Comparison of ENCODE assay signal across 14 cellular contexts in genomic region chr13:75505966-75506365, GRCh38. TPM values are rescaled to one million over a fixed set of nuclear protein-coding genes. Genes with fewer than 3 reads are reported as not detected.
DNase-seq lines count a peak whose midpoint lies in the region; ATAC-seq, FAIRE-seq and TF ChIP-seq lines count a peak whose summit lies in the region.
"Had no signal": no experiment of that assay in that cellular context is flagged by ENCODE, and none has a peak within 500 bp of the region (broad histone marks: within the 10 kb centered on the region; RNA-seq: fewer than 3 reads in every experiment).

No MANE protein-coding gene starts in this region.

- H3K4me3 Mint-ChIP-seq in activated T-helper 17 cell treated with anti-CD3 and anti-CD28 coated beads, Interleukin-2, amount 50 U/mL, for 72 hours, result no peak overlapping the region

- DNase-seq in GF-D8 (lab: John Stamatoyannopoulos, UW) (peak; percentile 92), Kasumi-1 (lab: John Stamatoyannopoulos, UW) (peak; percentile 26 to 32), NB4 (ENCODE audit: low read depth) (peak; percentile 40), K562 (ENCODE audit: extremely low read depth in 1 of 4, low spot score in 3 of 4) (peak in 1 of 4 experiments; percentile 6), T-helper 2 cell (no peak), H54 (ENCODE audit: insufficient read length, low spot score) (no peak)
- DNase-seq: H7, NCI-H1105, PC-9 had no signal

- FAIRE-seq in K562 (lab: Jason Lieb, UNC) (no peak), H54 (lab: Jason Lieb, UNC) (no peak)
- FAIRE-seq: A204.1, D721Med had no signal

- POLR2A ChIA-PET in K562 (lab: Yijun Ruan, JAX), result no interaction called here

- H2AFZ ChIP-seq in K562 (ENCODE audit: low read depth, low read length), result no peak overlapping the region
- H2AFZ ChIP-seq: PC-9 had no signal

- no peak for TF ChIP-seq EP300 in K562 (IDR thresholded peaks at IDR 0.05; ENCODE audit: low read length)

- intact Hi-C loops in K562 (cut with micrococcal nuclease), result no loop called here

- H3K9me3 Mint-ChIP-seq in activated T-helper 17 cell treated with anti-CD3 and anti-CD28 coated beads, Interleukin-2, amount 50 U/mL, for 72 hours, result no peaks in the 10 kb centered on the region

- no peaks in the 10 kb centered on the region for H3K9me3 ChIP-seq in K562 (replicated peaks; ENCODE audit: control insufficient read depth, insufficient read depth, low read depth, low read length)

- no peak for TF ChIP-seq CTCF in NB4 (IDR thresholded peaks at IDR 0.05; ENCODE audit: low read depth, low read length)
- TF ChIP-seq CTCF in K562 (IDR thresholded peaks at IDR 0.05 in 2 of 3, conservative IDR thresholded peaks at IDR 0.05 in 1 of 3; ENCODE audit: insufficient read depth in 2 of 3, low read depth in 1 of 3, low read length in 3 of 3), result no peak

- no peak overlapping the region for H3K9ac ChIP-seq in K562 (ENCODE audit: insufficient read depth in 1 of 2, low read depth in 2 of 2, low read length in 2 of 2)

- no peaks in the 10 kb centered on the region for H3K9me1 ChIP-seq in K562 (ENCODE audit: control insufficient read depth, insufficient read depth, low read length)

- ATAC-seq in K562 (peak; percentile 53; the same call in 2 of the 3 replicates), GM21825 (IDR thresholded peaks at IDR 0.05; ENCODE audit: unreplicated experiment) (no peak)
- no peak for ATAC-seq in activated T-helper 17 cell treated with anti-CD3 and anti-CD28 coated beads, Interleukin-2, amount 50 U/mL, for 72 hours (replicated peaks)

- H3K27ac Mint-ChIP-seq in activated T-helper 17 cell treated with anti-CD3 and anti-CD28 coated beads, Interleukin-2, amount 50 U/mL, for 72 hours, result no peak overlapping the region

- no peak overlapping the region for H3K4me3 ChIP-seq in NB4 (ENCODE audit: low read depth, low read length)
- no peak overlapping the region for H3K4me3 ChIP-seq in K562
- H3K4me3 ChIP-seq: PC-9 had no signal

- H3K79me2 ChIP-seq in K562 (ENCODE audit: control insufficient read depth, insufficient read depth, low read length), result no peaks in the 10 kb centered on the region

- H3K4me2 ChIP-seq in K562 (ENCODE audit: insufficient read depth, low read length), result no peak overlapping the region
- H3K4me2 ChIP-seq: PC-9 had no signal

- CTCF ChIA-PET in K562 (lab: Yijun Ruan, JAX; ENCODE audit: low intra/inter-chr PET ratio), result no interaction called here

- no peaks in the 10 kb centered on the region for H3K4me1 Mint-ChIP-seq in activated T-helper 17 cell treated with anti-CD3 and anti-CD28 coated beads, Interleukin-2, amount 50 U/mL, for 72 hours

- no peak for TF ChIP-seq RAD21 in K562 (CRISPR knock-in tag; conservative IDR thresholded peaks at IDR 0.05 in 1 of 2, IDR thresholded peaks at IDR 0.05 in 1 of 2)

- no peak overlapping the region for H3K27ac ChIP-seq in K562 (ENCODE audit: extremely low read depth, low read depth, low read length)
- H3K27ac ChIP-seq: PC-9, RWPE1 had no signal

- H3K27me3 ChIP-seq in K562 (ENCODE audit: control insufficient read depth in 2 of 2, insufficient read depth in 2 of 2, low read length in 2 of 2), result no peaks in the 10 kb centered on the region

- H3K4me1 ChIP-seq in K562 (replicated peaks in 1 of 2; ENCODE audit: control insufficient read depth in 2 of 2, insufficient read depth in 2 of 2, low read length in 2 of 2), result no peaks in the 10 kb centered on the region

- no peaks in the 10 kb centered on the region for H3K27me3 Mint-ChIP-seq in activated T-helper 17 cell treated with anti-CD3 and anti-CD28 coated beads, Interleukin-2, amount 50 U/mL, for 72 hours

- TF ChIP-seq POLR2A in NB4 (IDR thresholded peaks at IDR 0.05; ENCODE audit: extremely low read depth, insufficient read length) (no peak), K562 (conservative IDR thresholded peaks at IDR 0.05) (no peak), H54 (IDR thresholded peaks at IDR 0.05; ENCODE audit: low read depth, low read length) (no peak)

- in situ Hi-C loops in K562 (cut with MboI), result no loop called here

- no peaks in the 10 kb centered on the region for H3K36me3 Mint-ChIP-seq in activated T-helper 17 cell treated with anti-CD3 and anti-CD28 coated beads, Interleukin-2, amount 50 U/mL, for 72 hours (ENCODE audit: low read depth)

- WGBS in K562 (ENCODE audit: insufficient coverage, low coverage, missing lambda C conversion rate), result 46% methylated on average over 1 of the region's 1 CpG

- H4K20me1 ChIP-seq in K562 (replicated peaks; ENCODE audit: control insufficient read depth, insufficient read depth, low read length), result no peaks in the 10 kb centered on the region

- no peaks in the 10 kb centered on the region for H3K36me3 ChIP-seq in K562 (ENCODE audit: control insufficient read depth, insufficient read depth, low read length)

- no TSS peak for BruUV-seq in K562 (replicated peaks; lab: Mats Ljungman, UMichigan)

TF ChIP-seq in K562, 482 proteins besides CTCF, POLR2A, EP300 and RAD21 (continues in another document):
- TF ChIP-seq RBM39 (optimal IDR thresholded peaks at IDR 0.05; ENCODE audit: low read depth, low read length) (no peak), ATF1 (CRISPR knock-in tag; IDR thresholded peaks at IDR 0.05) (no peak), ATF1 (tag; IDR thresholded peaks at IDR 0.05) (no peak), GABPB2 (CRISPR knock-in tag; conservative IDR thresholded peaks at IDR 0.05) (no peak), RBBP5 (IDR thresholded peaks at IDR 0.05; ENCODE audit: borderline replicate concordance, insufficient read depth, low read length, poor library complexity, severe bottlenecking) (no peak), PHB2 (IDR thresholded peaks at IDR 0.05; ENCODE audit: low read depth) (no peak), ZNF316 (IDR thresholded peaks at IDR 0.05) (peak; percentile 24)

RNA-seq across cellular contexts. Expression of gene TBC1D4, which starts 24.0 kb away (rescaled TPM):
- 4.4 and 10.2 TPM in 2 replicates for total RNA-seq in K562 (2011; cell fraction: chromatin; rRNA removed; ENCODE audit: low replicate concordance)
- total RNA-seq in K562 (2011; cell fraction: nucleolus; rRNA removed), result 3.3 and 5.4 TPM in 2 replicates
- 4.2 and 4.5 TPM in 2 replicates for total RNA-seq in K562 (2011; cell fraction: nucleoplasm; rRNA removed)
- total RNA-seq in K562 (2014; rRNA removed) (6.4 and 8.5 TPM in 2 replicates), K562 (2014; rRNA removed; fragmentation: Illumina TruSeq; extraction: Trizol) (8.7 and 9.1 TPM in 2 replicates), K562 (2015; rRNA removed; fragmentation: Illumina TruSeq; extraction: Trizol) (8.0 and 8.9 TPM in 2 replicates), K562 (2021) (10.7 and 12.3 TPM in 2 replicates)
- polyA plus RNA-seq in K562 (2011; rRNA removed) (2.2 and 7.0 TPM in 2 replicates), K562 (2014; fragmentation: Illumina TruSeq; extraction: Trizol) (8.0 and 10.0 TPM in 2 replicates), K562 (2014; fragmentation: Nextera tagmentation; extraction: Ambion mirVana) (1 to 10 TPM; 2.8 to 2.9 TPM), K562 (2014; rRNA removed) (5.5 and 6.4 TPM in 2 replicates)
- 0.84 and 3.8 TPM in 2 replicates for polyA plus RNA-seq in K562 (2011; cell fraction: cytosol; rRNA removed)
- polyA plus RNA-seq in K562 (2011; cell fraction: nucleus; rRNA removed), result 2.0 and 9.5 TPM in 2 replicates
- 3.3 and 5.5 TPM in 2 replicates for polyA plus RNA-seq in K562 (2012)
- 2.5 and 13.1 TPM in 2 replicates for polyA minus RNA-seq in K562 (2011; rRNA and poly(A)+ RNA removed)
- polyA minus RNA-seq in K562 (2011; cell fraction: cytosol; rRNA and poly(A)+ RNA removed), result 2.1 and 8.5 TPM in 2 replicates
- 1.6 and 4.8 TPM in 2 replicates for polyA minus RNA-seq in K562 (2011; cell fraction: nucleus; rRNA and poly(A)+ RNA removed)
- 10 to 100 TPM; 14.7 to 23.7 TPM for total RNA-seq in activated T-helper 17 cell treated with anti-CD3 and anti-CD28 coated beads, Interleukin-2, amount 50 U/mL, for 72 hours

RNA-seq across cellular contexts. Expression of gene COMMD6, which starts 31.7 kb away (rescaled TPM):
- total RNA-seq in K562 (2011; cell fraction: chromatin; rRNA removed; ENCODE audit: low replicate concordance), result 4.0 and 10.8 TPM in 2 replicates
- total RNA-seq in K562 (2011; cell fraction: nucleolus; rRNA removed), result 7.1 and 9.5 TPM in 2 replicates
- 15.0 and 29.1 TPM in 2 replicates for total RNA-seq in K562 (2011; cell fraction: nucleoplasm; rRNA removed)
- total RNA-seq in K562 (2014; rRNA removed) (27.2 and 32.6 TPM in 2 replicates), K562 (2014; rRNA removed; fragmentation: Illumina TruSeq; extraction: Trizol) (65.8 and 66.8 TPM in 2 replicates), K562 (2015; rRNA removed; fragmentation: Illumina TruSeq; extraction: Trizol) (63.4 and 65.0 TPM in 2 replicates), K562 (2021) (43.3 and 49.0 TPM in 2 replicates)
- polyA plus RNA-seq in K562 (2011; rRNA removed) (99.5 and 116 TPM in 2 replicates), K562 (2014; fragmentation: Illumina TruSeq; extraction: Trizol) (44.5 and 48.5 TPM in 2 replicates), K562 (2014; fragmentation: Nextera tagmentation; extraction: Ambion mirVana) (100 to 1,000 TPM; 111 to 112 TPM), K562 (2014; rRNA removed) (47.6 TPM in 2 replicates)
- 13.6 and 16.7 TPM in 2 replicates for polyA plus RNA-seq in K562 (2011; cell fraction: cytosol; rRNA removed)
- polyA plus RNA-seq in K562 (2011; cell fraction: nucleus; rRNA removed), result 15.3 and 28.1 TPM in 2 replicates
- 105 and 123 TPM in 2 replicates for polyA plus RNA-seq in K562 (2012)
- polyA minus RNA-seq in K562 (2011; rRNA and poly(A)+ RNA removed), result 6.9 and 7.4 TPM in 2 replicates
- polyA minus RNA-seq in K562 (2011; cell fraction: cytosol; rRNA and poly(A)+ RNA removed), result 2.4 and 6.3 TPM in 2 replicates
- polyA minus RNA-seq in K562 (2011; cell fraction: nucleus; rRNA and poly(A)+ RNA removed), result 3.0 and 8.1 TPM in 2 replicates
- 100 to 1,000 TPM; 110 to 155 TPM for total RNA-seq in activated T-helper 17 cell treated with anti-CD3 and anti-CD28 coated beads, Interleukin-2, amount 50 U/mL, for 72 hours

RNA-seq across cellular contexts. Expression of gene UCHL3, which starts 43.6 kb away (rescaled TPM):
- 13.7 and 33.4 TPM in 2 replicates for total RNA-seq in K562 (2011; cell fraction: chromatin; rRNA removed; ENCODE audit: low replicate concordance)
- 5.7 and 8.3 TPM in 2 replicates for total RNA-seq in K562 (2011; cell fraction: nucleolus; rRNA removed)
- total RNA-seq in K562 (2011; cell fraction: nucleoplasm; rRNA removed), result 9.9 and 13.1 TPM in 2 replicates
- total RNA-seq in K562 (2014; rRNA removed) (40.2 and 42.2 TPM in 2 replicates), K562 (2014; rRNA removed; fragmentation: Illumina TruSeq; extraction: Trizol) (79.1 and 95.7 TPM in 2 replicates), K562 (2015; rRNA removed; fragmentation: Illumina TruSeq; extraction: Trizol) (78.0 and 85.4 TPM in 2 replicates), K562 (2021) (46.3 and 53.7 TPM in 2 replicates)
- polyA plus RNA-seq in K562 (2011; rRNA removed) (51.9 and 89.1 TPM in 2 replicates), K562 (2014; fragmentation: Illumina TruSeq; extraction: Trizol) (84.4 and 108 TPM in 2 replicates), K562 (2014; fragmentation: Nextera tagmentation; extraction: Ambion mirVana) (100 to 1,000 TPM; 108 to 112 TPM), K562 (2014; rRNA removed) (75.2 and 83.8 TPM in 2 replicates)
- 20.6 and 29.5 TPM in 2 replicates for polyA plus RNA-seq in K562 (2011; cell fraction: cytosol; rRNA removed)
- polyA plus RNA-seq in K562 (2011; cell fraction: nucleus; rRNA removed), result 11.0 and 18.0 TPM in 2 replicates
- 39.0 and 52.0 TPM in 2 replicates for polyA plus RNA-seq in K562 (2012)
- 53.2 and 67.8 TPM in 2 replicates for polyA minus RNA-seq in K562 (2011; rRNA and poly(A)+ RNA removed)
- polyA minus RNA-seq in K562 (2011; cell fraction: cytosol; rRNA and poly(A)+ RNA removed), result 13.2 and 16.6 TPM in 2 replicates
- polyA minus RNA-seq in K562 (2011; cell fraction: nucleus; rRNA and poly(A)+ RNA removed), result 5.1 and 12.9 TPM in 2 replicates
- 10 to 100 TPM; 31.4 to 61.2 TPM for total RNA-seq in activated T-helper 17 cell treated with anti-CD3 and anti-CD28 coated beads, Interleukin-2, amount 50 U/mL, for 72 hours

Comparison
In these comparisons a context has a peak if more than half of its experiments do, and no peak if none do; other contexts are left out.
1. DNase-seq: peak in GF-D8 (single experiment), Kasumi-1 (2 of 2) and NB4 (single experiment); none in T-helper 2 cell (0 of 5) and H54 (single experiment).